ENCODE assay signal across 19 cellular contexts in the genomic region with DNA sequence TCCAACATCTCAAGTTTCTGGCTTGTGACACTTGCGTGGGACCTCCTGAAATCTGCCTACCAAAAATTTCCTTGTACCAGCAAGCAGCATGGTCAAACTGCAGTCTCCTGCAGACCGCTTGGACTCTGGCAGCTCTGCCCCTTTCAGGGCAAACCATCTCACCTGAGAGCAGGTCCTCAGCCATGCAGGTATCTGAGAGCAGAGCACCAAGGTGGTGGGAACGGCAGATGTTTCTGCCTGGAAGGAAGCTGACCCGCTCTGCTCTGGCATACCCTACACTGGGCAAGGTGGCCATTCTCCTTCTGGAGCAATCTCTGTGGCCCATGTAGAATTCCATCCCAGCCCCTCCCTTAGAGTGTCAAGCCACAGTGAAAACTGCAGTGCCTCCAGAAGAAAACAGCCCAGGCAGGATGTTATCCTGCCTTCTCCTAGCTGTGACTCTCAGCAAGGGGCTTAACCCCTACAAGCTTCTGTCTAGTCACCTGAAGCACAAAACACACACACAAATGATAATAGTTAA. TPM values are rescaled to one million over a fixed set of nuclear protein-coding genes. Genes with fewer than 3 reads are reported as not detected.
DNase-seq lines count a peak whose midpoint lies in the region; ATAC-seq, FAIRE-seq and TF ChIP-seq lines count a peak whose summit lies in the region.
"Had no signal": no experiment of that assay in that cellular context is flagged by ENCODE, and none has a peak within 500 bp of the region (broad histone marks: within the 10 kb centered on the region; RNA-seq: fewer than 3 reads in every experiment).

No MANE protein-coding gene starts in this region.

- peaks cover 0 to 3% of the 10 kb centered on the region in 2 experiments; a peak in 1 of 4 replicates for H3K79me2 ChIP-seq in H1 (ENCODE audit: control insufficient read depth in 1 of 2, insufficient read depth in 2 of 2, low read length in 2 of 2)

- DNase-seq in right atrium auricular region (ENCODE audit: low spot score), result peak; percentile 42
- no peak for DNase-seq in heart left ventricle
- DNase-seq in H1 (ENCODE audit: low read depth in 1 of 2, low spot score in 2 of 2), result peak in 1 of 2 experiments; percentile 41
- no peak for DNase-seq in neuronal stem cell (ENCODE audit: low spot score)
- DNase-seq in COLO668 (lab: John Stamatoyannopoulos, UW; ENCODE audit: unreplicated experiment), result no peak
- no peak for DNase-seq in NCI-H2029 treated with DMSO at 0.1 percent for 48 hours (lab: John Stamatoyannopoulos, UW)
- no peak for DNase-seq in NCI-H524 treated with DMSO at 0.1 percent for 48 hours (lab: John Stamatoyannopoulos, UW)
- DNase-seq: NCI-H1436 treated with DMSO at 0.1 percent for 48 hours; NCI-H2081 treated with DMSO at 0.1 percent for 48 hours; NCI-H526 treated with DMSO at 0.1 percent for 48 hours; NK-92 treated with Interleukin-12 subunit alpha and Interleukin-12 subunit beta, amount 100 ng/mL, for 24 hours; OCI-M1; RPMI8226 had no signal

- H3K9ac ChIP-seq in H1 (replicated peaks in 1 of 4; ENCODE audit: extremely low read depth in 1 of 4, low read depth in 3 of 4, low read length in 3 of 4) (no peak overlapping the region), neuronal stem cell (ENCODE audit: low read depth, low read length, poor library complexity) (no peak overlapping the region)

- H3K36me3 ChIP-seq in right atrium auricular region (no peaks in the 10 kb centered on the region), heart left ventricle (peaks cover 0 to 38% (median 14%) of the 10 kb centered on the region in 9 donors), H1 (ENCODE audit: control insufficient read depth in 2 of 4, insufficient read depth in 4 of 4, low read length in 3 of 4) (peaks cover 0 to 3% (median 0%) of the 10 kb centered on the region in 4 experiments; a peak in 1 of 8 replicates), neuronal stem cell (replicated peaks in 1 of 2; ENCODE audit: control insufficient read depth in 2 of 2, insufficient read depth in 2 of 2, low read length in 2 of 2) (peaks cover 0 to 23% of the 10 kb centered on the region in 2 donors)

- intact Hi-C loops in heart left ventricle (cut with DNase I), result loop anchor here in 4 of 10 donors (5.0 kb wide), 3 partner anchors 191 to 511 kb away; partner anchors contain the start of gene CEMIP (in 1 of the 4)

- H3K4me3 ChIP-seq in right atrium auricular region, result no peak overlapping the region
- H3K4me3 ChIP-seq in heart left ventricle, result no peak overlapping the region
- 0 out of 8 replicates have a peak overlapping the region, but pooled peaks of 1 of the 4 experiments have one; percentile 1 for H3K4me3 ChIP-seq in H1 (ENCODE audit: extremely low read depth in 1 of 4, insufficient read depth in 2 of 4, low read depth in 3 of 4, low read length in 4 of 4)
- H3K4me3 ChIP-seq in neuronal stem cell (ENCODE audit: low read length in 2 of 2), result no peak overlapping the region
- H3K4me3 ChIP-seq: HAP-1, SJSA1 had no signal

- H2BK5ac ChIP-seq in H1 (ENCODE audit: low read depth, low read length) (peak overlapping the region; percentile 94), neuronal stem cell (ENCODE audit: low read length) (no peak overlapping the region)

- TF ChIP-seq POLR2A in heart left ventricle (IDR thresholded peaks at IDR 0.05) (no peak), H1 (IDR thresholded peaks at IDR 0.05; ENCODE audit: control extremely low read depth in 1 of 2, low read depth in 2 of 2, low read length in 2 of 2) (no peak)

- peaks cover 0 to 8% of the 10 kb centered on the region in 2 experiments for H4K20me1 ChIP-seq in H1 (replicated peaks in 1 of 2; ENCODE audit: control insufficient read depth in 1 of 2, insufficient read depth in 2 of 2, low read length in 2 of 2)

- TF ChIP-seq RAD21 in H1 (IDR thresholded peaks at IDR 0.05 in 1 of 2, conservative IDR thresholded peaks at IDR 0.05 in 1 of 2; ENCODE audit: low read depth in 2 of 2, low read length in 2 of 2), result no peak

- no peak overlapping the region for H2AFZ ChIP-seq in H1 (ENCODE audit: low read length)
- no peak overlapping the region for H2AFZ ChIP-seq in neuronal stem cell (ENCODE audit: low read length)

- H4K8ac ChIP-seq in H1 (ENCODE audit: extremely low read depth, insufficient read depth, low read length), result no peak overlapping the region
- no peak overlapping the region for H4K8ac ChIP-seq in neuronal stem cell (ENCODE audit: low read depth, low read length)

- H3K9me3 ChIP-seq in right atrium auricular region (no peaks in the 10 kb centered on the region), heart left ventricle (peaks cover 0 to 15% (median 5%) of the 10 kb centered on the region in 12 donors), H1 (ENCODE audit: insufficient read depth in 2 of 2, low read depth in 1 of 2, low read length in 1 of 2) (no peaks in the 10 kb centered on the region), neuronal stem cell (replicated peaks in 1 of 2; ENCODE audit: control insufficient read depth in 2 of 2, insufficient read depth in 1 of 2, low read depth in 1 of 2, low read length in 2 of 2) (no peaks in the 10 kb centered on the region)
- H3K9me3 ChIP-seq: Caco-2, SJSA1 had no signal

- peaks cover 0 to 9% of the 10 kb centered on the region in 2 donors for H3K4me1 ChIP-seq in right atrium auricular region
- peaks cover 0 to 4% (median 0%) of the 10 kb centered on the region in 12 donors for H3K4me1 ChIP-seq in heart left ventricle
- H3K4me1 ChIP-seq in H1 (replicated peaks in 1 of 4; ENCODE audit: control insufficient read depth in 3 of 4, insufficient read depth in 4 of 4, low read length in 3 of 4), result peaks cover 13 to 30% (median 21%) of the 10 kb centered on the region in 4 experiments
- peaks cover 0 to 8% of the 10 kb centered on the region in 2 donors for H3K4me1 ChIP-seq in neuronal stem cell (ENCODE audit: control insufficient read depth in 2 of 2, insufficient read depth in 1 of 2, low read depth in 1 of 2, low read length in 2 of 2)

- H2BK20ac ChIP-seq in H1 (ENCODE audit: low read length), result peak overlapping the region; percentile 90

- WGBS in heart left ventricle, 4 donors, result 96 to 99% (median 97%) methylated on average over 3 to 4 of the region's 4 CpGs
- WGBS in H1 (ENCODE audit: extremely low coverage in 1 of 2, insufficient coverage in 1 of 2, insufficient read length in 1 of 2, insufficient replicate concordance in 2 of 2, low coverage in 1 of 2, low lambda C conversion rate in 2 of 2, missing lambda C conversion rate in 1 of 2), 2 experiments, result 92% methylated on average over 4 of the region's 4 CpGs; no CpG with 5 or more reads in 1 of the 2 experiments
- no CpG with 5 or more reads among the region's 4 CpGs for WGBS in neuronal stem cell (ENCODE audit: extremely low coverage in 2 of 2, insufficient read length in 2 of 2, insufficient replicate concordance in 1 of 2), 2 donors

- no peak for TF ChIP-seq EP300 in H1 (IDR thresholded peaks at IDR 0.05; ENCODE audit: borderline replicate concordance in 1 of 2, low read depth in 2 of 2, low read length in 2 of 2)

- H4K5ac ChIP-seq in H1 (ENCODE audit: insufficient read length, low read depth, low read length), result peak overlapping the region; percentile 18

- H3K56ac ChIP-seq in H1 (replicated peaks; ENCODE audit: insufficient read length, low read depth, low read length), result no peak overlapping the region

- H3K27me3 ChIP-seq in right atrium auricular region (no peaks in the 10 kb centered on the region), heart left ventricle (no peaks in the 10 kb centered on the region), H1 (replicated peaks in 1 of 4; ENCODE audit: control insufficient read depth in 3 of 4, extremely low read depth in 1 of 4, insufficient read depth in 3 of 4, low read length in 3 of 4) (no peaks in the 10 kb centered on the region), neuronal stem cell (ENCODE audit: control insufficient read depth in 3 of 3, insufficient read depth in 3 of 3, low read depth in 1 of 3, low read length in 3 of 3) (no peaks in the 10 kb centered on the region)
- H3K27me3 ChIP-seq: SJSA1 had no signal

- peak overlapping the region; percentile 76 for H4K91ac ChIP-seq in H1 (replicated peaks; ENCODE audit: insufficient read length, low read length)
- H4K91ac ChIP-seq in neuronal stem cell (ENCODE audit: low read depth, low read length, poor library complexity), result no peak overlapping the region

- H2BK12ac ChIP-seq in H1 (ENCODE audit: low read depth, low read length), result peak overlapping the region; percentile 94
- H2BK12ac ChIP-seq in neuronal stem cell (ENCODE audit: low read length), result no peak overlapping the region

- peak overlapping the region; percentile 42 to 57; a peak in 3 of 4 replicates for H3K4me2 ChIP-seq in H1 (ENCODE audit: insufficient read depth in 1 of 2, low read depth in 2 of 2, low read length in 2 of 2)
- H3K4me2 ChIP-seq in neuronal stem cell (ENCODE audit: insufficient read depth, low read length, poor library complexity, severe bottlenecking), result no peak overlapping the region

- H2BK120ac ChIP-seq in H1 (replicated peaks; ENCODE audit: low read depth, low read length) (peak overlapping the region; percentile 79), neuronal stem cell (ENCODE audit: low read depth, low read length) (no peak overlapping the region)

- H2BK15ac ChIP-seq in H1 (ENCODE audit: low read length), result peak overlapping the region; percentile 77; the same call in 1 of the 2 replicates
- H2BK15ac ChIP-seq in neuronal stem cell (ENCODE audit: low read length), result no peak overlapping the region

- TF ChIP-seq CTCF in right atrium auricular region (IDR thresholded peaks at IDR 0.05) (no peak), heart left ventricle (IDR thresholded peaks at IDR 0.05) (no peak), H1 (IDR thresholded peaks at IDR 0.05; ENCODE audit: control extremely low read depth in 1 of 3, insufficient read depth in 1 of 3, low read depth in 1 of 3, low read length in 3 of 3) (no peak)

- H3K4ac ChIP-seq in H1 (replicated peaks; ENCODE audit: insufficient read length, low read depth, low read length), result peak overlapping the region; percentile 74
- no peak overlapping the region for H3K4ac ChIP-seq in neuronal stem cell (ENCODE audit: low read length)

- H2AK5ac ChIP-seq in H1 (ENCODE audit: low read depth, low read length), result peak overlapping the region; percentile 94
- no peak overlapping the region for H2AK5ac ChIP-seq in neuronal stem cell (ENCODE audit: low read depth, low read length)

- no peak for FAIRE-seq in H1 (lab: Jason Lieb, UNC)
- FAIRE-seq: A204.1 had no signal

- no peaks in the 10 kb centered on the region for H3K23me2 ChIP-seq in H1 (ENCODE audit: low read depth, low read length)

- H3K18ac ChIP-seq in H1 (ENCODE audit: extremely low read depth, low read length) (peak overlapping the region; percentile 96), neuronal stem cell (ENCODE audit: low read length) (no peak overlapping the region)

- ATAC-seq in heart left ventricle (no peak), HG03196 (IDR thresholded peaks at IDR 0.05; ENCODE audit: unreplicated experiment) (no peak)

- H3K14ac ChIP-seq in H1 (ENCODE audit: insufficient read length), result no peak overlapping the region
- H3K14ac ChIP-seq in neuronal stem cell (ENCODE audit: low read length), result peak overlapping the region; percentile 28

- POLR2A ChIA-PET in H1 (lab: Charles Lee; ENCODE audit: partially characterized antibody), result interaction anchor here (0.7 to 1.6 kb wide), 9 partner anchors 9 to 136 kb away, joined by 3 to 7 read pairs (median 4); no protein-coding TSS in a partner anchor

- peaks cover 3% of the 10 kb centered on the region; the same call in 1 of the 2 replicates for H3K79me1 ChIP-seq in H1 (ENCODE audit: low read depth, low read length)
- H3K79me1 ChIP-seq in neuronal stem cell (ENCODE audit: low read depth, low read length), result no peaks in the 10 kb centered on the region

- CTCF ChIA-PET in H1 (lab: Charles Lee; ENCODE audit: partially characterized antibody), result interaction anchor here (0.5 to 5.9 kb wide), 28 partner anchors 9 to 511 kb away, joined by 3 to 94 read pairs (median 5); partner anchors contain the start of gene CEMIP

- H3K23ac ChIP-seq in H1 (ENCODE audit: insufficient read length), result no peak overlapping the region
- no peak overlapping the region for H3K23ac ChIP-seq in neuronal stem cell (ENCODE audit: low read depth, low read length, poor library complexity)

- H3K27ac ChIP-seq in right atrium auricular region (no peak overlapping the region), heart left ventricle (no peak overlapping the region), H1 (ENCODE audit: low read depth, low read length) (peak overlapping the region; percentile 62; the same call in 1 of the 2 replicates), neuronal stem cell (replicated peaks; ENCODE audit: low read length) (no peak overlapping the region)
- H3K27ac ChIP-seq: C4-2B, SJSA1 had no signal

RNA-seq across cellular contexts. Expression of gene MESD, which starts 21.6 kb away (rescaled TPM):
- 10 to 100 TPM; 11.3 to 14.5 TPM for total RNA-seq in right atrium auricular region
- 10 to 100 TPM; 11.2 to 19.8 (median 14.8) TPM for total RNA-seq in heart left ventricle
- 10 to 100 TPM; 11.5 to 18.3 TPM for polyA plus RNA-seq in heart left ventricle
- total RNA-seq in H1 (2021; fragmentation: NEBNext Ultra II Directional; extraction: Animal tissue kit (Norgen Biotek cat#: 25700)), result 28.3 and 30.2 TPM in 2 replicates
- 9.0 and 11.0 TPM in 2 replicates for polyA plus RNA-seq in H1 (2011; rRNA removed)
- 13.8 TPM for polyA plus RNA-seq in H1 (2011; cell fraction: cytosol; rRNA removed)
- polyA plus RNA-seq in H1 (2011; cell fraction: nucleus; rRNA removed), result 14.7 TPM
- polyA plus RNA-seq in H1 (2012, experiment 1 of 2), result 22.3 to 32.0 TPM (median 24.0 TPM) in 4 replicates
- polyA plus RNA-seq in H1 (2012, experiment 2 of 2), result 8.8 TPM
- 36.2 TPM for polyA plus RNA-seq in H1 (2013, experiment 1 of 2)
- 45.6 TPM for polyA plus RNA-seq in H1 (2013, experiment 2 of 2)
- 16.4 and 16.6 TPM in 2 replicates for polyA minus RNA-seq in H1 (2011; rRNA and poly(A)+ RNA removed)
- 14.2 TPM for polyA minus RNA-seq in H1 (2011; cell fraction: cytosol; rRNA and poly(A)+ RNA removed)
- 33.9 TPM for polyA minus RNA-seq in H1 (2011; cell fraction: nucleus; rRNA and poly(A)+ RNA removed)
- polyA plus RNA-seq in neuronal stem cell (2013, experiment 1 of 2), result 18.9 TPM
- 19.2 TPM for polyA plus RNA-seq in neuronal stem cell (2013, experiment 2 of 2)

RNA-seq across cellular contexts. Expression of gene TLNRD1, which starts 32.7 kb away (rescaled TPM):
- 10 to 100 TPM; 10.0 to 26.1 TPM for total RNA-seq in right atrium auricular region
- 10 to 100 TPM in 4 of 9 donors, 1 to 10 TPM in 5; 5.3 to 30.8 (median 8.0) TPM for total RNA-seq in heart left ventricle
- 1 to 10 TPM; 3.2 to 7.2 TPM for polyA plus RNA-seq in heart left ventricle
- 19.8 and 20.5 TPM in 2 replicates for total RNA-seq in H1 (2021; fragmentation: NEBNext Ultra II Directional; extraction: Animal tissue kit (Norgen Biotek cat#: 25700))
- polyA plus RNA-seq in H1 (2011; rRNA removed), result 12.2 and 15.5 TPM in 2 replicates
- polyA plus RNA-seq in H1 (2011; cell fraction: cytosol; rRNA removed), result 12.0 TPM
- polyA plus RNA-seq in H1 (2011; cell fraction: nucleus; rRNA removed), result 11.5 TPM
- polyA plus RNA-seq in H1 (2012, experiment 1 of 2), result 7.7 to 11.6 TPM (median 11.0 TPM) in 4 replicates
- 10.8 TPM for polyA plus RNA-seq in H1 (2012, experiment 2 of 2)
- 11.0 TPM for polyA plus RNA-seq in H1 (2013, experiment 1 of 2)
- polyA plus RNA-seq in H1 (2013, experiment 2 of 2), result 10.5 TPM
- 2.1 and 3.6 TPM in 2 replicates for polyA minus RNA-seq in H1 (2011; rRNA and poly(A)+ RNA removed)
- polyA minus RNA-seq in H1 (2011; cell fraction: cytosol; rRNA and poly(A)+ RNA removed), result 13.8 TPM
- polyA minus RNA-seq in H1 (2011; cell fraction: nucleus; rRNA and poly(A)+ RNA removed), result 14.3 TPM
- polyA plus RNA-seq in neuronal stem cell (2013, experiment 1 of 2), result 19.5 TPM
- polyA plus RNA-seq in neuronal stem cell (2013, experiment 2 of 2), result 20.2 TPM
